16 cellular contexts compared by ENCODE assay signal in genomic region chr9:122143296-122143695, GRCh38. TPM values are rescaled to one million over a fixed set of nuclear protein-coding genes. Genes with fewer than 3 reads are reported as not detected.
DNase-seq lines count a peak whose midpoint lies in the region; ATAC-seq and TF ChIP-seq lines count a peak whose summit lies in the region.
"Had no signal": no experiment of that assay in that cellular context is flagged by ENCODE, and none has a peak within 500 bp of the region (broad histone marks: within the 10 kb centered on the region; RNA-seq: fewer than 3 reads in every experiment).

No MANE protein-coding gene starts in this region.

- no peak overlapping the region for H3K4me3 Mint-ChIP-seq in natural killer cell
- no peak overlapping the region for H3K4me3 Mint-ChIP-seq in natural killer cell treated with Interleukin-12 subunit alpha and Interleukin-12 subunit beta and Interleukin-15 and Interleukin-18, amount 100 ng/mL, for 72 hours
- no peak overlapping the region for H3K4me3 Mint-ChIP-seq in stimulated activated effector memory CD8-positive, alpha-beta T cell treated with anti-CD3 and anti-CD28 coated beads, Interleukin-12 subunit alpha, Interleukin-12 subunit beta, amount 100 ng/mL, for 72 hours
- H3K4me3 Mint-ChIP-seq: CD4-positive, alpha-beta memory T cell; GM23338 had no signal

- H3K36me3 Mint-ChIP-seq in natural killer cell = peaks cover 6% of the 10 kb centered on the region
- H3K36me3 Mint-ChIP-seq in natural killer cell treated with Interleukin-12 subunit alpha and Interleukin-12 subunit beta and Interleukin-15 and Interleukin-18, amount 100 ng/mL, for 72 hours = peaks cover 20% of the 10 kb centered on the region
- peaks cover 55% of the 10 kb centered on the region for H3K36me3 Mint-ChIP-seq in stimulated activated effector memory CD8-positive, alpha-beta T cell treated with anti-CD3 and anti-CD28 coated beads, Interleukin-12 subunit alpha, Interleukin-12 subunit beta, amount 100 ng/mL, for 72 hours

- H3K9me3 Mint-ChIP-seq in natural killer cell = no peaks in the 10 kb centered on the region
- no peaks in the 10 kb centered on the region for H3K9me3 Mint-ChIP-seq in natural killer cell treated with Interleukin-12 subunit alpha and Interleukin-12 subunit beta and Interleukin-15 and Interleukin-18, amount 100 ng/mL, for 72 hours
- H3K9me3 Mint-ChIP-seq in stimulated activated effector memory CD8-positive, alpha-beta T cell treated with anti-CD3 and anti-CD28 coated beads, Interleukin-12 subunit alpha, Interleukin-12 subunit beta, amount 100 ng/mL, for 72 hours = no peaks in the 10 kb centered on the region
- H3K9me3 Mint-ChIP-seq: CD4-positive, alpha-beta memory T cell; GM23338 had no signal

- ATAC-seq in natural killer cell (no peak), GM18502 (IDR thresholded peaks at IDR 0.05; ENCODE audit: poor library complexity, unreplicated experiment) (no peak)
- no peak for ATAC-seq in natural killer cell treated with Interleukin-12 subunit alpha and Interleukin-12 subunit beta and Interleukin-15 and Interleukin-18, amount 100 ng/mL, for 72 hours
- no peak for ATAC-seq in stimulated activated effector memory CD8-positive, alpha-beta T cell treated with anti-CD3 and anti-CD28 coated beads, Interleukin-12 subunit alpha, Interleukin-12 subunit beta, amount 100 ng/mL, for 72 hours
- ATAC-seq: GM23338 had no signal

- no peak for DNase-seq in natural killer cell
- no peak for DNase-seq in natural killer cell treated with Interleukin-12 subunit alpha and Interleukin-12 subunit beta and Interleukin-15 and Interleukin-18, amount 100 ng/mL, for 72 hours (ENCODE audit: low spot score)
- peak; percentile 34 for DNase-seq in dermis blood vessel endothelial cell
- DNase-seq in stimulated activated effector memory CD8-positive, alpha-beta T cell treated with anti-CD3 and anti-CD28 coated beads, Interleukin-12 subunit alpha, Interleukin-12 subunit beta, amount 100 ng/mL, for 72 hours (ENCODE audit: low spot score in 2 of 2) = no peak
- no peak for DNase-seq in HPDE6-E6E7 (ENCODE audit: extremely low spot score)
- no peak for DNase-seq in anterior cingulate cortex (lab: John Stamatoyannopoulos, UW)
- DNase-seq: AML-193; CD4-positive, alpha-beta memory T cell; DMS153; DMS79; GDM1; HCEC 1CT had no signal

- intact Hi-C loops in natural killer cell (cut with micrococcal nuclease) = no loop called here

- peaks cover 10 to 15% of the 10 kb centered on the region in 2 donors for H3K4me1 Mint-ChIP-seq in natural killer cell
- peaks cover 0 to 7% of the 10 kb centered on the region in 2 donors for H3K4me1 Mint-ChIP-seq in natural killer cell treated with Interleukin-12 subunit alpha and Interleukin-12 subunit beta and Interleukin-15 and Interleukin-18, amount 100 ng/mL, for 72 hours (ENCODE audit: low read depth in 2 of 2)
- no peaks in the 10 kb centered on the region for H3K4me1 Mint-ChIP-seq in stimulated activated effector memory CD8-positive, alpha-beta T cell treated with anti-CD3 and anti-CD28 coated beads, Interleukin-12 subunit alpha, Interleukin-12 subunit beta, amount 100 ng/mL, for 72 hours

- no peak for TF ChIP-seq CTCF in natural killer cell (IDR thresholded peaks at IDR 0.05)

- H3K27me3 Mint-ChIP-seq in natural killer cell (ENCODE audit: low read depth in 2 of 2) = no peaks in the 10 kb centered on the region
- no peaks in the 10 kb centered on the region for H3K27me3 Mint-ChIP-seq in natural killer cell treated with Interleukin-12 subunit alpha and Interleukin-12 subunit beta and Interleukin-15 and Interleukin-18, amount 100 ng/mL, for 72 hours
- H3K27me3 Mint-ChIP-seq: CD4-positive, alpha-beta memory T cell had no signal

- H3K27ac Mint-ChIP-seq in natural killer cell = peak overlapping the region; percentile 46 to 53
- no peak overlapping the region for H3K27ac Mint-ChIP-seq in natural killer cell treated with Interleukin-12 subunit alpha and Interleukin-12 subunit beta and Interleukin-15 and Interleukin-18, amount 100 ng/mL, for 72 hours
- H3K27ac Mint-ChIP-seq in stimulated activated effector memory CD8-positive, alpha-beta T cell treated with anti-CD3 and anti-CD28 coated beads, Interleukin-12 subunit alpha, Interleukin-12 subunit beta, amount 100 ng/mL, for 72 hours = peak overlapping the region; percentile 63
- H3K27ac Mint-ChIP-seq: CD4-positive, alpha-beta memory T cell had no signal

RNA-seq across cellular contexts. Expression of gene NDUFA8, which starts 16.3 kb away (rescaled TPM):
- 10 to 100 TPM in 2 of 3 donors, 1 to 10 TPM in 1; 6.6 to 15.9 (median 10.8) TPM for total RNA-seq in natural killer cell
- total RNA-seq in natural killer cell treated with Interleukin-12 subunit alpha and Interleukin-12 subunit beta and Interleukin-15 and Interleukin-18, amount 100 ng/mL, for 72 hours = 10 to 100 TPM; 36.5 to 45.6 TPM
- 40.7 and 48.5 TPM in 2 replicates for total RNA-seq in dermis blood vessel endothelial cell

RNA-seq across cellular contexts. Expression of gene MORN5, which starts 16.4 kb away (rescaled TPM):
- total RNA-seq in natural killer cell = not detected
- total RNA-seq in natural killer cell treated with Interleukin-12 subunit alpha and Interleukin-12 subunit beta and Interleukin-15 and Interleukin-18, amount 100 ng/mL, for 72 hours = not detected
- not detected in 2 replicates for total RNA-seq in dermis blood vessel endothelial cell
- total RNA-seq: CD4-positive, alpha-beta memory T cell; Daoy; GM23338; HT1080 had no signal

RNA-seq across cellular contexts. Expression of gene TTLL11, which starts 50.2 kb away (rescaled TPM):
- 1 to 10 TPM; 3.4 to 4.6 (median 3.6) TPM for total RNA-seq in natural killer cell
- total RNA-seq in natural killer cell treated with Interleukin-12 subunit alpha and Interleukin-12 subunit beta and Interleukin-15 and Interleukin-18, amount 100 ng/mL, for 72 hours = 1 to 10 TPM; 6.2 to 7.7 TPM
- 4.3 and 5.3 TPM in 2 replicates for total RNA-seq in dermis blood vessel endothelial cell

Comparison
In these comparisons a context has a peak if more than half of its experiments do, and no peak if none do; other contexts are left out.
1. H3K27ac Mint-ChIP-seq: peak in natural killer cell (2 of 2) and stimulated activated effector memory CD8-positive, alpha-beta T cell treated with anti-CD3 and anti-CD28 coated beads, Interleukin-12 subunit alpha, Interleukin-12 subunit beta, amount 100 ng/mL, for 72 hours (single experiment); none in natural killer cell treated with Interleukin-12 subunit alpha and Interleukin-12 subunit beta and Interleukin-15 and Interleukin-18, amount 100 ng/mL, for 72 hours (0 of 2).